In the genomic region with DNA sequence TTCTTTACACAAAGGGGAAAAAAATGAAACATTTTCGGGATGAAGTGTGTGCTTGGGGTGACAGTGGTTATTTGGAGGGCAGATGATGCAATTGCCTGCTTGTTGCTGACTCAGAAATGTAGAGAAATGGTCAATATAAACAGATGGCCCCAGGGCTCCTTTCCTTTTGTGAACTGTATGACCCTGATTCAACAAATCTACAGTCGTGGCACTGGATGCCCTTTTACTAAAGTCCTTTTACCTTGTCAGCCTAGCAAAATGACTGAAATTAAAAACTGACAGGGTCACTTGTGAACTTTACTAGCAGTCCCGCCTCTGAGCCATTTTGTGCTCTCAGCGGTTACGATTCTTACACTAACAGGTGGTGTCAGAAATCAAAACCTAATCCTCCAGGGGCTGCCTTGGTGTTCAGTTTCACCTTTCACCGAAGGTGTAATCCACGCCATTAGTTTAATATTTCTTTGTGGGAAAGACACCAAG, we compare ENCODE assay signal across 13 cellular contexts. TPM values are rescaled to one million over a fixed set of nuclear protein-coding genes. Genes with fewer than 3 reads are reported as not detected.
DNase-seq lines count a peak whose midpoint lies in the region; ATAC-seq and TF ChIP-seq lines count a peak whose summit lies in the region.
"Had no signal": no experiment of that assay in that cellular context is flagged by ENCODE, and none has a peak within 500 bp of the region (broad histone marks: within the 10 kb centered on the region; RNA-seq: fewer than 3 reads in every experiment).

No MANE protein-coding gene starts in this region.

- H3K27ac Mint-ChIP-seq in activated CD8-positive, alpha-beta T cell treated with anti-CD3 and anti-CD28 coated beads for 36 hours: no peak overlapping the region

- H3K36me3 ChIP-seq in SK-N-SH (replicated peaks in 1 of 2; ENCODE audit: control insufficient read depth in 1 of 2, insufficient read depth in 2 of 2, low read length in 1 of 2): no peaks in the 10 kb centered on the region
- H3K36me3 ChIP-seq: BLaER1, prostate gland, SJSA1 had no signal

- no peaks in the 10 kb centered on the region for H3K27me3 Mint-ChIP-seq in activated CD8-positive, alpha-beta T cell treated with anti-CD3 and anti-CD28 coated beads for 36 hours

- peak; percentile 52 for DNase-seq in EL
- DNase-seq in MV-4-11 (lab: John Stamatoyannopoulos, UW): peak; percentile 38
- DNase-seq in SK-N-SH: no peak
- peak; percentile 37 for DNase-seq in left kidney (ENCODE audit: low read depth, low spot score)
- DNase-seq in stimulated activated CD4-positive, alpha-beta T cell treated with anti-CD3 and anti-CD28 coated beads, Interleukin-15, amount 100 ng/mL, for 24 hours: no peak
- DNase-seq in activated CD8-positive, alpha-beta T cell treated with anti-CD3 and anti-CD28 coated beads for 36 hours: no peak
- no peak for DNase-seq in NCI-H345 (lab: John Stamatoyannopoulos, UW)
- DNase-seq: stimulated activated CD4-positive, alpha-beta T cell treated with anti-CD3 and anti-CD28 coated beads, Interleukin-4, amount 100 ng/mL, for 24 hours; stimulated activated naive CD4-positive, alpha-beta T cell treated with Interleukin-2 at 50 U/mL for 16 hours had no signal

- no peak for ATAC-seq in activated CD8-positive, alpha-beta T cell treated with anti-CD3 and anti-CD28 coated beads for 36 hours
- no peak for ATAC-seq in GM21515 (IDR thresholded peaks at IDR 0.05; ENCODE audit: unreplicated experiment)

- H3K27ac ChIP-seq in SK-N-SH (ENCODE audit: low read depth in 2 of 2, low read length in 1 of 2): no peak overlapping the region
- H3K27ac ChIP-seq: BLaER1, prostate gland, SJSA1 had no signal

- no peak overlapping the region for H3K4me3 Mint-ChIP-seq in activated CD8-positive, alpha-beta T cell treated with anti-CD3 and anti-CD28 coated beads for 36 hours

- H3K79me2 ChIP-seq in SK-N-SH (ENCODE audit: insufficient read depth): no peaks in the 10 kb centered on the region

- H3K9me3 Mint-ChIP-seq in activated CD8-positive, alpha-beta T cell treated with anti-CD3 and anti-CD28 coated beads for 36 hours: no peaks in the 10 kb centered on the region

- H3K9me3 ChIP-seq in SK-N-SH: no peaks in the 10 kb centered on the region
- H3K9me3 ChIP-seq: prostate gland, SJSA1 had no signal

- TF ChIP-seq CTCF in SK-N-SH (IDR thresholded peaks at IDR 0.05): no peak
- no peak for TF ChIP-seq CTCF in activated CD8-positive, alpha-beta T cell treated with anti-CD3 and anti-CD28 coated beads for 36 hours (IDR thresholded peaks at IDR 0.05)

- H3K36me3 Mint-ChIP-seq in activated CD8-positive, alpha-beta T cell treated with anti-CD3 and anti-CD28 coated beads for 36 hours (ENCODE audit: low read depth): no peaks in the 10 kb centered on the region

- H3K4me1 ChIP-seq in SK-N-SH (ENCODE audit: control insufficient read depth in 1 of 2, insufficient read depth in 2 of 2, low read depth in 1 of 2, low read length in 1 of 2): no peaks in the 10 kb centered on the region
- H3K4me1 ChIP-seq: prostate gland, SJSA1 had no signal

- no peak for TF ChIP-seq RAD21 in SK-N-SH (IDR thresholded peaks at IDR 0.05; ENCODE audit: low read length)

- H3K9me2 ChIP-seq in SK-N-SH: no peaks in the 10 kb centered on the region

- H2AFZ ChIP-seq in SK-N-SH (ENCODE audit: low read depth): peak overlapping the region; percentile 53; the same call in 1 of the 2 replicates

- CTCF ChIA-PET in SK-N-SH (lab: Yijun Ruan, JAX): no interaction called here
- CTCF ChIA-PET in activated CD8-positive, alpha-beta T cell treated with anti-CD3 and anti-CD28 coated beads for 36 hours (lab: Charles Lee): no interaction called here

- no peak overlapping the region for H3K4me2 ChIP-seq in SK-N-SH
- H3K4me2 ChIP-seq: BLaER1 had no signal

- no peaks in the 10 kb centered on the region for H4K20me1 ChIP-seq in SK-N-SH (ENCODE audit: insufficient read depth)
- H4K20me1 ChIP-seq: BLaER1 had no signal

- POLR2A ChIA-PET in SK-N-SH (lab: Yijun Ruan, JAX): no interaction called here
- POLR2A ChIA-PET in activated CD8-positive, alpha-beta T cell treated with anti-CD3 and anti-CD28 coated beads for 36 hours (lab: Charles Lee): no interaction called here

- intact Hi-C loops in activated CD8-positive, alpha-beta T cell treated with anti-CD3 and anti-CD28 coated beads for 36 hours (cut with micrococcal nuclease): no loop called here

- H3K4me1 Mint-ChIP-seq in activated CD8-positive, alpha-beta T cell treated with anti-CD3 and anti-CD28 coated beads for 36 hours (ENCODE audit: low read depth): no peaks in the 10 kb centered on the region

- no peak overlapping the region for H3K9ac ChIP-seq in SK-N-SH
- H3K9ac ChIP-seq: BLaER1 had no signal

- TF ChIP-seq EP300 in SK-N-SH (IDR thresholded peaks at IDR 0.05; ENCODE audit: borderline replicate concordance in 1 of 2, low read depth in 1 of 2, low read length in 1 of 2): no peak

- H3K27me3 ChIP-seq in SK-N-SH (ENCODE audit: insufficient read depth): no peaks in the 10 kb centered on the region
- H3K27me3 ChIP-seq: BLaER1 had no signal

- WGBS in SK-N-SH (ENCODE audit: low lambda C conversion rate): 89% methylated on average over 7 of the region's 7 CpGs

- no peaks in the 10 kb centered on the region for H3F3A ChIP-seq in SK-N-SH (replicated peaks; ENCODE audit: insufficient read depth)

- H3K4me3 ChIP-seq in SK-N-SH (ENCODE audit: low read depth in 2 of 2, low read length in 1 of 2): no peak overlapping the region
- H3K4me3 ChIP-seq: BLaER1, prostate gland, SJSA1 had no signal

TF ChIP-seq in SK-N-SH, 30 proteins besides CTCF, POLR2A, EP300 and RAD21:
- TF ChIP-seq, protein P1, sequence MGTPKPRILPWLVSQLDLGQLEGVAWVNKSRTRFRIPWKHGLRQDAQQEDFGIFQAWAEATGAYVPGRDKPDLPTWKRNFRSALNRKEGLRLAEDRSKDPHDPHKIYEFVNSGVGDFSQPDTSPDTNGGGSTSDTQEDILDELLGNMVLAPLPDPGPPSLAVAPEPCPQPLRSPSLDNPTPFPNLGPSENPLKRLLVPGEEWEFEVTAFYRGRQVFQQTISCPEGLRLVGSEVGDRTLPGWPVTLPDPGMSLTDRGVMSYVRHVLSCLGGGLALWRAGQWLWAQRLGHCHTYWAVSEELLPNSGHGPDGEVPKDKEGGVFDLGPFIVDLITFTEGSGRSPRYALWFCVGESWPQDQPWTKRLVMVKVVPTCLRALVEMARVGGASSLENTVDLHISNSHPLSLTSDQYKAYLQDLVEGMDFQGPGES (IDR thresholded peaks at IDR 0.05; ENCODE audit: low read depth, low read length): no peak
- TF ChIP-seq, protein P2, sequence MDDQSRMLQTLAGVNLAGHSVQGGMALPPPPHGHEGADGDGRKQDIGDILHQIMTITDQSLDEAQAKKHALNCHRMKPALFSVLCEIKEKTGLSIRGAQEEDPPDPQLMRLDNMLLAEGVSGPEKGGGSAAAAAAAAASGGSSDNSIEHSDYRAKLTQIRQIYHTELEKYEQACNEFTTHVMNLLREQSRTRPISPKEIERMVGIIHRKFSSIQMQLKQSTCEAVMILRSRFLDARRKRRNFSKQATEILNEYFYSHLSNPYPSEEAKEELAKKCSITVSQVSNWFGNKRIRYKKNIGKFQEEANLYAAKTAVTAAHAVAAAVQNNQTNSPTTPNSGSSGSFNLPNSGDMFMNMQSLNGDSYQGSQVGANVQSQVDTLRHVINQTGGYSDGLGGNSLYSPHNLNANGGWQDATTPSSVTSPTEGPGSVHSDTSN (IDR thresholded peaks at IDR 0.05): no peak
- TF ChIP-seq JUND (IDR thresholded peaks at IDR 0.05) (no peak), CHD2 (IDR thresholded peaks at IDR 0.05; ENCODE audit: low read length, partially characterized antibody) (no peak), EZH2phosphoT487 (IDR thresholded peaks at IDR 0.05; ENCODE audit: borderline replicate concordance, low read depth) (no peak), SIN3A (IDR thresholded peaks at IDR 0.05; ENCODE audit: borderline replicate concordance, low read depth, low read length) (no peak), YY1 (IDR thresholded peaks at IDR 0.05; ENCODE audit: low read depth) (no peak), TCF12 (IDR thresholded peaks at IDR 0.05) (no peak), NRF1 (IDR thresholded peaks at IDR 0.05; ENCODE audit: low read depth, low read length) (no peak), GABPA (IDR thresholded peaks at IDR 0.05; ENCODE audit: low read depth) (no peak)
- TF ChIP-seq, protein P3, sequence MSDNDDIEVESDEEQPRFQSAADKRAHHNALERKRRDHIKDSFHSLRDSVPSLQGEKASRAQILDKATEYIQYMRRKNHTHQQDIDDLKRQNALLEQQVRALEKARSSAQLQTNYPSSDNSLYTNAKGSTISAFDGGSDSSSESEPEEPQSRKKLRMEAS (IDR thresholded peaks at IDR 0.05; ENCODE audit: low read depth): no peak

RNA-seq across cellular contexts. Expression of a gene that starts 49.8 kb away (rescaled TPM):
- polyA plus RNA-seq in SK-N-SH (2012; rRNA removed): 0.94 and 1.5 TPM in 2 replicates
- 1.2 and 1.3 TPM in 2 replicates for polyA plus RNA-seq in SK-N-SH (2012; cell fraction: cytosol; rRNA removed)
- 0.87 and 0.88 TPM in 2 replicates for polyA plus RNA-seq in SK-N-SH (2012; cell fraction: nucleus; rRNA removed)
- not detected for total RNA-seq in activated CD8-positive, alpha-beta T cell treated with anti-CD3 and anti-CD28 coated beads for 36 hours

Comparison
In these comparisons a context has a peak if more than half of its experiments do, and no peak if none do; other contexts are left out.
1. DNase-seq: peak in EL (single experiment), MV-4-11 (single experiment) and left kidney (single experiment); none in SK-N-SH (single experiment), stimulated activated CD4-positive, alpha-beta T cell treated with anti-CD3 and anti-CD28 coated beads, Interleukin-15, amount 100 ng/mL, for 24 hours (single experiment), activated CD8-positive, alpha-beta T cell treated with anti-CD3 and anti-CD28 coated beads for 36 hours (single experiment) and NCI-H345 (single experiment).